ENCODE assay signal across 11 cellular contexts in genomic region chr10:71740069-71740468, GRCh38. TPM values are rescaled to one million over a fixed set of nuclear protein-coding genes. Genes with fewer than 3 reads are reported as not detected.
A peak's percentile ranks its signal among the peaks of the same experiment; 100 is the strongest.
DNase-seq lines count a peak whose midpoint lies in the region; ATAC-seq, FAIRE-seq and TF ChIP-seq lines count a peak whose summit lies in the region.
"Had no signal": no experiment of that assay in that cellular context is flagged by ENCODE, and none has a peak within 500 bp of the region (broad histone marks: within the 10 kb centered on the region; RNA-seq: fewer than 3 reads in every experiment).

No MANE protein-coding gene starts in this region.

- no peaks in the 10 kb centered on the region for H3K36me3 ChIP-seq in CD4-positive, CD25-positive, alpha-beta regulatory T cell (ENCODE audit: control insufficient read depth, insufficient read depth, low read length)
- no peaks in the 10 kb centered on the region for H3K36me3 ChIP-seq in Peyer's patch
- H3K36me3 ChIP-seq: MG63 had no signal

- TF ChIP-seq POLR2A in GM12892 (IDR thresholded peaks at IDR 0.05; ENCODE audit: low read depth, low read length) = no peak
- TF ChIP-seq POLR2A in Peyer's patch (IDR thresholded peaks at IDR 0.05) = no peak

- H3K27me3 Mint-ChIP-seq in CD4-positive, CD25-positive, alpha-beta regulatory T cell = no peaks in the 10 kb centered on the region
- H3K27me3 Mint-ChIP-seq: naive B cell had no signal

- H3K27ac ChIP-seq in CD4-positive, CD25-positive, alpha-beta regulatory T cell (ENCODE audit: insufficient read depth, low read length, poor library complexity, severe bottlenecking) = no peak overlapping the region
- peak overlapping the region in 1 of 4 donors; percentile 33 for H3K27ac ChIP-seq in Peyer's patch

- no peak for FAIRE-seq in GM12892 (lab: Jason Lieb, UNC)

- peak overlapping the region; percentile 89 to 98 (median 98) for H3K27ac Mint-ChIP-seq in CD4-positive, CD25-positive, alpha-beta regulatory T cell

- H3K4me1 ChIP-seq in CD4-positive, CD25-positive, alpha-beta regulatory T cell (ENCODE audit: control insufficient read depth, insufficient read depth, low read length, poor library complexity, severe bottlenecking) = peaks cover 95% of the 10 kb centered on the region
- H3K4me1 ChIP-seq in Peyer's patch = peaks cover 0 to 40% (median 29%) of the 10 kb centered on the region in 4 donors

- H3K9me3 ChIP-seq in CD4-positive, CD25-positive, alpha-beta regulatory T cell (ENCODE audit: control insufficient read depth in 2 of 2, low read length in 2 of 2) = no peaks in the 10 kb centered on the region
- H3K9me3 ChIP-seq in Peyer's patch = no peaks in the 10 kb centered on the region
- H3K9me3 ChIP-seq: MG63 had no signal

- peak; percentile 2 for TF ChIP-seq CTCF in cardiac fibroblast (IDR thresholded peaks at IDR 0.05; ENCODE audit: low read depth, low read length)
- peak in 1 of 6 experiments; percentile 24 for TF ChIP-seq CTCF in Peyer's patch (IDR thresholded peaks at IDR 0.05)

- peaks cover 24 to 100% (median 69%) of the 10 kb centered on the region in 4 donors for H3K4me1 Mint-ChIP-seq in CD4-positive, CD25-positive, alpha-beta regulatory T cell

- H3K4me3 Mint-ChIP-seq in CD4-positive, CD25-positive, alpha-beta regulatory T cell = peak overlapping the region; percentile 38 to 83 (median 62)

- H3K9me3 Mint-ChIP-seq in CD4-positive, CD25-positive, alpha-beta regulatory T cell = no peaks in the 10 kb centered on the region

- H3K27me3 ChIP-seq in CD4-positive, CD25-positive, alpha-beta regulatory T cell (ENCODE audit: control insufficient read depth, insufficient read depth, low read length) = no peaks in the 10 kb centered on the region
- H3K27me3 ChIP-seq in Peyer's patch = no peaks in the 10 kb centered on the region
- H3K27me3 ChIP-seq: MG63 had no signal

- no peak for ATAC-seq in CD4-positive, CD25-positive, alpha-beta regulatory T cell (ENCODE audit: low read depth in 2 of 2)

- no peak for DNase-seq in CD4-positive, CD25-positive, alpha-beta regulatory T cell
- DNase-seq in HPDE6-E6E7 (ENCODE audit: extremely low spot score) (peak; percentile 63), cardiac fibroblast (ENCODE audit: low read depth in 2 of 2) (peak; percentile 43 to 77), myocyte (ENCODE audit: low read depth) (peak; percentile 51), GM12892 (ENCODE audit: insufficient read length) (no peak), Peyer's patch (no peak), KG1 (lab: John Stamatoyannopoulos, UW) (no peak), A172 (ENCODE audit: low spot score) (no peak)
- DNase-seq: MG63, naive B cell, SHP77 had no signal

- H3K36me3 Mint-ChIP-seq in CD4-positive, CD25-positive, alpha-beta regulatory T cell = no peaks in the 10 kb centered on the region
- H3K36me3 Mint-ChIP-seq: naive B cell had no signal

- H3K4me3 ChIP-seq in CD4-positive, CD25-positive, alpha-beta regulatory T cell (ENCODE audit: low read depth, low read length) = no peak overlapping the region
- no peak overlapping the region for H3K4me3 ChIP-seq in cardiac fibroblast (replicated peaks in 1 of 2; ENCODE audit: low read depth in 2 of 2, low read length in 2 of 2)
- no peak overlapping the region for H3K4me3 ChIP-seq in Peyer's patch
- H3K4me3 ChIP-seq: MG63 had no signal

RNA-seq across cellular contexts. Expression of gene C10orf105, which starts 20.5 kb away (rescaled TPM):
- total RNA-seq in CD4-positive, CD25-positive, alpha-beta regulatory T cell = 0.52 TPM
- polyA plus RNA-seq in CD4-positive, CD25-positive, alpha-beta regulatory T cell = under 1 TPM in 2 of 4 donors, not detected in 2; 0.05 to 0.20 TPM
- total RNA-seq in myocyte = 0.03 TPM in 1 of 2 replicates, not detected in the other
- polyA plus RNA-seq in myocyte (2012) = 0.08 TPM
- 0.11 TPM for polyA plus RNA-seq in GM12892 (2012; ENCODE audit: missing spikeins)
- under 1 TPM in 1 of 4 donors, not detected in 3; 0.27 TPM for total RNA-seq in Peyer's patch
- not detected in 2 replicates for total RNA-seq in A172 (2014; rRNA removed; shearing (Covaris generic))

RNA-seq across cellular contexts. Expression of gene VSIR, which starts 33.3 kb away (rescaled TPM):
- 167 TPM for total RNA-seq in CD4-positive, CD25-positive, alpha-beta regulatory T cell
- 100 to 1,000 TPM; 226 to 339 (median 294) TPM for polyA plus RNA-seq in CD4-positive, CD25-positive, alpha-beta regulatory T cell
- total RNA-seq in myocyte (30.2 and 41.2 TPM in 2 replicates), Peyer's patch (100 to 1,000 TPM in 3 of 4 donors, 10 to 100 TPM in 1; 38.0 to 169 (median 127) TPM)
- polyA plus RNA-seq in myocyte (2012) = 30.3 TPM
- 2.6 TPM for polyA plus RNA-seq in GM12892 (2012; ENCODE audit: missing spikeins)
- total RNA-seq in A172 (2014; rRNA removed; shearing (Covaris generic)) = 4.9 and 14.4 TPM in 2 replicates

Comparison
In these comparisons a context has a peak if more than half of its experiments do, and no peak if none do; other contexts are left out.
1. DNase-seq: peak in HPDE6-E6E7 (single experiment), cardiac fibroblast (2 of 2) and myocyte (single experiment); none in CD4-positive, CD25-positive, alpha-beta regulatory T cell (0 of 3), GM12892 (single experiment), Peyer's patch (0 of 3), KG1 (single experiment) and A172 (single experiment).